19 cellular contexts compared by ENCODE assay signal in genomic region chr10:45386657-45387056, GRCh38. TPM values are rescaled to one million over a fixed set of nuclear protein-coding genes. Genes with fewer than 3 reads are reported as not detected.
DNase-seq lines count a peak whose midpoint lies in the region; ATAC-seq, FAIRE-seq and TF ChIP-seq lines count a peak whose summit lies in the region.
"Had no signal": no experiment of that assay in that cellular context is flagged by ENCODE, and none has a peak within 500 bp of the region (broad histone marks: within the 10 kb centered on the region; RNA-seq: fewer than 3 reads in every experiment).

No MANE protein-coding gene starts in this region.

- in situ Hi-C loops in K562 (cut with MboI): no loop called here

- H3K9me1 ChIP-seq in K562 (ENCODE audit: control insufficient read depth, insufficient read depth, low read length): no peaks in the 10 kb centered on the region

- no peak overlapping the region for H3K4me2 ChIP-seq in K562 (ENCODE audit: insufficient read depth, low read length)
- H3K4me2 ChIP-seq: GM23338 had no signal

- no TSS peak for BruUV-seq in K562 (replicated peaks; lab: Mats Ljungman, UMichigan)

- no peak overlapping the region for H2AFZ ChIP-seq in K562 (ENCODE audit: low read depth, low read length)
- H2AFZ ChIP-seq: GM23338 had no signal

- no peaks in the 10 kb centered on the region; a peak in 1 of 5 replicates for H3K4me1 ChIP-seq in K562 (replicated peaks in 1 of 2; ENCODE audit: control insufficient read depth in 2 of 2, insufficient read depth in 2 of 2, low read length in 2 of 2)
- peaks cover 55 to 64% of the 10 kb centered on the region in 2 experiments for H3K4me1 ChIP-seq in neutrophil (ENCODE audit: control insufficient read depth in 1 of 2, insufficient read depth in 1 of 2, low read depth in 1 of 2, low read length in 1 of 2)

- H3K79me2 ChIP-seq in K562 (ENCODE audit: control insufficient read depth, insufficient read depth, low read length): no peaks in the 10 kb centered on the region

- intact Hi-C loops in K562 (cut with micrococcal nuclease): no loop called here

- FAIRE-seq in K562 (lab: Jason Lieb, UNC): no peak
- FAIRE-seq: H54, HTR-8/SVneo had no signal

- H3K36me3 ChIP-seq in K562 (ENCODE audit: control insufficient read depth, insufficient read depth, low read length) (no peaks in the 10 kb centered on the region), neutrophil (peaks cover 79% of the 10 kb centered on the region)

- TF ChIP-seq POLR2A in K562 (conservative IDR thresholded peaks at IDR 0.05): no peak

- CTCF ChIA-PET in K562 (lab: Yijun Ruan, JAX; ENCODE audit: low intra/inter-chr PET ratio): no interaction called here

- H3K9ac ChIP-seq in K562 (ENCODE audit: insufficient read depth in 1 of 2, low read depth in 2 of 2, low read length in 2 of 2): no peak overlapping the region
- H3K9ac ChIP-seq: BLaER1 treated with 17β-estradiol and CSF1 and Interleukin-3, amounts not matched to agents 10 nM and 100 nM had no signal

- H3K27ac ChIP-seq in K562 (ENCODE audit: extremely low read depth, low read depth, low read length): no peak overlapping the region
- peak overlapping the region; percentile 57 for H3K27ac ChIP-seq in neutrophil
- H3K27ac ChIP-seq: BLaER1 treated with 17β-estradiol and CSF1 and Interleukin-3, amounts not matched to agents 10 nM and 100 nM had no signal

- no peak for TF ChIP-seq EP300 in K562 (IDR thresholded peaks at IDR 0.05; ENCODE audit: low read length)

- POLR2A ChIA-PET in K562 (lab: Yijun Ruan, JAX): interaction anchor here (1.0 to 3.2 kb wide), 2 partner anchors 11 to 14 kb away, joined by 3 to 10 read pairs; no protein-coding TSS in a partner anchor

- no peaks in the 10 kb centered on the region for H3K9me3 ChIP-seq in K562 (replicated peaks; ENCODE audit: control insufficient read depth, insufficient read depth, low read depth, low read length)
- H3K9me3 ChIP-seq in neutrophil: no peaks in the 10 kb centered on the region

- peaks cover 7 to 34% of the 10 kb centered on the region in 2 experiments; a peak in 3 of 5 replicates for H3K27me3 ChIP-seq in K562 (ENCODE audit: control insufficient read depth in 2 of 2, insufficient read depth in 2 of 2, low read length in 2 of 2)
- no peaks in the 10 kb centered on the region for H3K27me3 ChIP-seq in neutrophil
- H3K27me3 ChIP-seq: BLaER1 treated with 17β-estradiol and CSF1 and Interleukin-3, amounts not matched to agents 10 nM and 100 nM had no signal

- no peaks in the 10 kb centered on the region for H4K20me1 ChIP-seq in K562 (replicated peaks; ENCODE audit: control insufficient read depth, insufficient read depth, low read length)

- TF ChIP-seq RAD21 in K562 (CRISPR knock-in tag; conservative IDR thresholded peaks at IDR 0.05 in 1 of 2, IDR thresholded peaks at IDR 0.05 in 1 of 2): no peak

- ATAC-seq in K562 (peak; percentile 66), esophagus mucosa (peak; percentile 64), HG03442 (IDR thresholded peaks at IDR 0.05; ENCODE audit: unreplicated experiment) (no peak)
- ATAC-seq: CD8-positive, alpha-beta T cell; GM23338 had no signal

- DNase-seq in AG20443 (ENCODE audit: low spot score) (peak; percentile 5), K562 (ENCODE audit: extremely low read depth in 1 of 4, low spot score in 3 of 4) (peak in 1 of 4 experiments; percentile 12), NCI-H82 (lab: John Stamatoyannopoulos, UW) (no peak), NCI-H2227 (lab: John Stamatoyannopoulos, UW; ENCODE audit: unreplicated experiment) (no peak)
- DNase-seq: 8988T; Calu3; CD8-positive, alpha-beta T cell; DMS79 treated with DMSO at 0.1 percent for 48 hours; GF-D8; HCEC 1CT had no signal

- TF ChIP-seq CTCF in K562 (IDR thresholded peaks at IDR 0.05 in 2 of 3, conservative IDR thresholded peaks at IDR 0.05 in 1 of 3; ENCODE audit: insufficient read depth in 2 of 3, low read depth in 1 of 3, low read length in 3 of 3) (no peak), neutrophil (IDR thresholded peaks at IDR 0.05) (no peak)

- no peak overlapping the region for H3K4me3 ChIP-seq in K562
- H3K4me3 ChIP-seq in neutrophil (ENCODE audit: low read depth in 1 of 2, low read length in 1 of 2): no peak overlapping the region
- H3K4me3 ChIP-seq: GM23338 had no signal

- 11% methylated on average over 5 of the region's 5 CpGs for WGBS in K562 (ENCODE audit: insufficient coverage, low coverage, missing lambda C conversion rate)

TF ChIP-seq in K562, 482 proteins besides CTCF, POLR2A, EP300 and RAD21:
- TF ChIP-seq KAT2B (IDR thresholded peaks at IDR 0.05; ENCODE audit: low read depth, low read length): no peak
- TF ChIP-seq SRSF3 (IDR thresholded peaks at IDR 0.05; ENCODE audit: insufficient read depth, low read length): no peak

RNA-seq across cellular contexts. Expression of gene ALOX5, which starts 12.6 kb away (rescaled TPM):
- 3.5 and 4.3 TPM in 2 replicates for total RNA-seq in K562 (2011; cell fraction: chromatin; rRNA removed; ENCODE audit: low replicate concordance)
- total RNA-seq in K562 (2011; cell fraction: nucleolus; rRNA removed): 2.2 and 3.8 TPM in 2 replicates
- total RNA-seq in K562 (2011; cell fraction: nucleoplasm; rRNA removed): 2.5 and 2.6 TPM in 2 replicates
- 1.1 and 1.9 TPM in 2 replicates for total RNA-seq in K562 (2014; rRNA removed)
- 0.51 and 0.73 TPM in 2 replicates for total RNA-seq in K562 (2014; rRNA removed; fragmentation: Illumina TruSeq; extraction: Trizol)
- 1.8 and 1.9 TPM in 2 replicates for total RNA-seq in K562 (2015; rRNA removed; fragmentation: Illumina TruSeq; extraction: Trizol)
- total RNA-seq in K562 (2021): 0.92 and 2.0 TPM in 2 replicates
- 0.74 and 6.5 TPM in 2 replicates for polyA plus RNA-seq in K562 (2011; rRNA removed)
- 0.61 and 3.8 TPM in 2 replicates for polyA plus RNA-seq in K562 (2011; cell fraction: cytosol; rRNA removed)
- 10.6 and 47.2 TPM in 2 replicates for polyA plus RNA-seq in K562 (2011; cell fraction: nucleus; rRNA removed)
- polyA plus RNA-seq in K562 (2012): 4.9 and 23.7 TPM in 2 replicates
- 1.4 and 1.5 TPM in 2 replicates for polyA plus RNA-seq in K562 (2014; fragmentation: Illumina TruSeq; extraction: Trizol)
- polyA plus RNA-seq in K562 (2014; fragmentation: Nextera tagmentation; extraction: Ambion mirVana): under 1 TPM; 0.10 to 0.13 TPM
- 1.6 and 2.4 TPM in 2 replicates for polyA plus RNA-seq in K562 (2014; rRNA removed)
- 0.46 and 3.2 TPM in 2 replicates for polyA minus RNA-seq in K562 (2011; rRNA and poly(A)+ RNA removed)
- 2.5 TPM in 1 of 2 replicates, not detected in the other for polyA minus RNA-seq in K562 (2011; cell fraction: cytosol; rRNA and poly(A)+ RNA removed)
- 2.0 and 18.2 TPM in 2 replicates for polyA minus RNA-seq in K562 (2011; cell fraction: nucleus; rRNA and poly(A)+ RNA removed)
- total RNA-seq in esophagus mucosa: 4.1 TPM
- total RNA-seq: A673 had no signal
- polyA plus RNA-seq: AG04450 had no signal
